In the genomic region with DNA sequence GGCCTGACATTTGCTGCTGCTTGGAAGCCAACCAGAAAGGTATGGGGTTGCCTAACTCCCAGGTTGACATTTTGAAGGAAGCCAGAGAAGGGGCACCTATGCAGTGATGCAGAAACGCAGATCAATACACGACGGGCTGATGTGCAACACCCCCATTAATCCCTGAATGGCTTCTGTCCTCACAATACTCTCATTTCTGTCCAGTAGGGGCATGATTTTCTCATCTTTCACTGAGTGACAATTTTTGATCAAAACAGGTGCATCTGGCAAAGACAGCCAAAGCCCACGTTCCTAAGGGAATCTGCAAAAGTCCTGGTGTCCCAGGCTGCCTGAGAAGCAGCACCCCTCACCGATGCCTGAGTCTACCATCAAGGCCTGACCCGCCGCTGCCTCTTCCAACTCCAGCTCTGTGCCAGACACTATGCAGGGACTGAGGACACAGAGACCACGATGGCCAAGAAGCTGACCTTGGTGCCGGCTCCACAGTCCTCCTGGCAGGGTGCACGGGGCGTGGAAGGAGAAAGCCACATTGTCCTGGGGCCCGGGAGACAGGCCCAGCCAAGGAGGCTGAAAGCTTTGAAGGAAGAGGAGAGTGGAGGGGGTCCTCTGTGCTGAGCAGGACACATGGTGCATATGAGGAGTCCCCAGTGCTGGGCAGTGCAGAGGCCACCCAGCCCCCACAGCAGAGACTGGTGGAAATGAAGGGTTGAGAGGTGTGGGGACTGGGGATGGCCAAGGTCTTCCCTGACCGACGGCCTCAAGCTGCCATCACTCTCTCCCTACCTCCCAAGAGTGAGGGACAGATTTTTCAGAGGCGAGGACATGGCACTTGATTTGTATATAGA, we compare ENCODE assay signal across 20 cellular contexts.
A peak's percentile ranks its signal among the peaks of the same experiment; 100 is the strongest.
DNase-seq lines count a peak whose midpoint lies in the region; ATAC-seq and TF ChIP-seq lines count a peak whose summit lies in the region.
"Had no signal": no experiment of that assay in that cellular context is flagged by ENCODE, and none has a peak within 500 bp of the region (broad histone marks: within the 10 kb centered on the region; RNA-seq: fewer than 3 reads in every experiment).

No MANE protein-coding gene starts in this region.

- TF ChIP-seq EP300 in SK-N-SH (IDR thresholded peaks at IDR 0.05; ENCODE audit: borderline replicate concordance in 1 of 2, low read depth in 1 of 2, low read length in 1 of 2): no peak

- H3K27me3 ChIP-seq in SK-N-SH (ENCODE audit: insufficient read depth): no peaks in the 10 kb centered on the region

- H3K4me3 Mint-ChIP-seq in stimulated activated naive CD8-positive, alpha-beta T cell treated with anti-CD3 and anti-CD28 coated beads, Interleukin-15, amount 100 ng/mL, for 72 hours: no peak overlapping the region
- H3K4me3 Mint-ChIP-seq in activated CD4-positive, alpha-beta memory T cell treated with anti-CD3 and anti-CD28 coated beads for 36 hours: no peak overlapping the region
- H3K4me3 Mint-ChIP-seq: activated T-helper 17 cell treated with anti-CD3 and anti-CD28 coated beads, Interleukin-2, amount 50 U/mL, for 72 hours had no signal

- no peaks in the 10 kb centered on the region for H3K36me3 Mint-ChIP-seq in activated CD4-positive, alpha-beta memory T cell treated with anti-CD3 and anti-CD28 coated beads for 36 hours

- POLR2A ChIA-PET in SK-N-SH (lab: Yijun Ruan, JAX): no interaction called here
- POLR2A ChIA-PET in activated CD4-positive, alpha-beta memory T cell treated with anti-CD3 and anti-CD28 coated beads for 36 hours (lab: Charles Lee): no interaction called here

- no peak overlapping the region for H3K27ac ChIP-seq in SK-N-SH (ENCODE audit: low read depth in 2 of 2, low read length in 1 of 2)
- H3K27ac ChIP-seq: A549, GM23248, skin epidermis had no signal

- ATAC-seq in stimulated activated naive CD8-positive, alpha-beta T cell treated with anti-CD3 and anti-CD28 coated beads, Interleukin-15, amount 100 ng/mL, for 72 hours: peak; percentile 26
- ATAC-seq in stimulated activated naive CD8-positive, alpha-beta T cell treated with anti-CD3 and anti-CD28 coated beads, Interleukin-15, Interleukin-2, amounts not matched to agents 100 U/mL and 50 U/mL, for 24 hours: no peak
- peak; percentile 2 for ATAC-seq in left lobe of liver
- ATAC-seq: activated T-helper 17 cell treated with anti-CD3 and anti-CD28 coated beads, Interleukin-2, amount 50 U/mL, for 72 hours; heart left ventricle had no signal

- H3F3A ChIP-seq in SK-N-SH (replicated peaks; ENCODE audit: insufficient read depth): no peaks in the 10 kb centered on the region

- H3K9me2 ChIP-seq in SK-N-SH: no peaks in the 10 kb centered on the region

- peaks cover 10% of the 10 kb centered on the region for H3K4me1 Mint-ChIP-seq in stimulated activated naive CD8-positive, alpha-beta T cell treated with anti-CD3 and anti-CD28 coated beads, Interleukin-15, amount 100 ng/mL, for 72 hours
- peaks cover 6% of the 10 kb centered on the region for H3K4me1 Mint-ChIP-seq in activated CD4-positive, alpha-beta memory T cell treated with anti-CD3 and anti-CD28 coated beads for 36 hours (ENCODE audit: low read depth)

- H3K27ac Mint-ChIP-seq in stimulated activated naive CD8-positive, alpha-beta T cell treated with anti-CD3 and anti-CD28 coated beads, Interleukin-15, amount 100 ng/mL, for 72 hours: no peak overlapping the region
- H3K27ac Mint-ChIP-seq in activated CD4-positive, alpha-beta memory T cell treated with anti-CD3 and anti-CD28 coated beads for 36 hours: no peak overlapping the region
- H3K27ac Mint-ChIP-seq: activated T-helper 17 cell treated with anti-CD3 and anti-CD28 coated beads, Interleukin-2, amount 50 U/mL, for 72 hours had no signal

- intact Hi-C loops in activated CD4-positive, alpha-beta memory T cell treated with anti-CD3 and anti-CD28 coated beads for 36 hours (cut with micrococcal nuclease): no loop called here

- H3K4me2 ChIP-seq in SK-N-SH: no peak overlapping the region
- H3K4me2 ChIP-seq: A549 had no signal

- CTCF ChIA-PET in SK-N-SH (lab: Yijun Ruan, JAX): interaction anchor here (1.0 to 3.2 kb wide), 6 partner anchors 7 to 168 kb away, joined by 4 to 17 read pairs (median 10); no protein-coding TSS in a partner anchor
- CTCF ChIA-PET in activated CD4-positive, alpha-beta memory T cell treated with anti-CD3 and anti-CD28 coated beads for 36 hours (lab: Charles Lee): interaction anchor here (1.0 kb wide), 1 partner anchor 203 kb away, joined by 3 read pairs; no protein-coding TSS in a partner anchor

- H3K4me1 ChIP-seq in SK-N-SH (ENCODE audit: control insufficient read depth in 1 of 2, insufficient read depth in 2 of 2, low read depth in 1 of 2, low read length in 1 of 2): peaks cover 0 to 36% of the 10 kb centered on the region in 2 experiments; a peak in 1 of 4 replicates

- no peak overlapping the region for H3K4me3 ChIP-seq in SK-N-SH (ENCODE audit: low read depth in 2 of 2, low read length in 1 of 2)
- H3K4me3 ChIP-seq: A549, GM23248, heart left ventricle, skin epidermis had no signal

- no peaks in the 10 kb centered on the region for H3K79me2 ChIP-seq in SK-N-SH (ENCODE audit: insufficient read depth)

- peaks cover 0 to 3% of the 10 kb centered on the region in 2 donors for H3K9me3 Mint-ChIP-seq in stimulated activated naive CD8-positive, alpha-beta T cell treated with anti-CD3 and anti-CD28 coated beads, Interleukin-15, amount 100 ng/mL, for 72 hours
- no peaks in the 10 kb centered on the region for H3K9me3 Mint-ChIP-seq in activated CD4-positive, alpha-beta memory T cell treated with anti-CD3 and anti-CD28 coated beads for 36 hours
- H3K9me3 Mint-ChIP-seq: activated T-helper 17 cell treated with anti-CD3 and anti-CD28 coated beads, Interleukin-2, amount 50 U/mL, for 72 hours had no signal

- H3K36me3 ChIP-seq in SK-N-SH (replicated peaks in 1 of 2; ENCODE audit: control insufficient read depth in 1 of 2, insufficient read depth in 2 of 2, low read length in 1 of 2): no peaks in the 10 kb centered on the region
- H3K36me3 ChIP-seq: heart left ventricle had no signal

- peaks cover 3% of the 10 kb centered on the region for H3K27me3 Mint-ChIP-seq in stimulated activated naive CD8-positive, alpha-beta T cell treated with anti-CD3 and anti-CD28 coated beads, Interleukin-15, amount 100 ng/mL, for 72 hours
- H3K27me3 Mint-ChIP-seq in activated CD4-positive, alpha-beta memory T cell treated with anti-CD3 and anti-CD28 coated beads for 36 hours: peaks cover 5% of the 10 kb centered on the region

- no peaks in the 10 kb centered on the region for H3K9me3 ChIP-seq in SK-N-SH
- H3K9me3 ChIP-seq: A549 had no signal

- H2AFZ ChIP-seq in SK-N-SH (ENCODE audit: low read depth): no peak overlapping the region
- H2AFZ ChIP-seq: GM23248 had no signal

- no peaks in the 10 kb centered on the region for H4K20me1 ChIP-seq in SK-N-SH (ENCODE audit: insufficient read depth)

- H3K9ac ChIP-seq in SK-N-SH: no peak overlapping the region
- H3K9ac ChIP-seq: GM23248 had no signal

- no peak for DNase-seq in stimulated activated naive CD8-positive, alpha-beta T cell treated with anti-CD3 and anti-CD28 coated beads, Interleukin-15, amount 100 ng/mL, for 72 hours
- DNase-seq in stimulated activated naive CD8-positive, alpha-beta T cell treated with anti-CD3 and anti-CD28 coated beads, Interleukin-15, Interleukin-2, amounts not matched to agents 100 U/mL and 50 U/mL, for 24 hours: no peak
- DNase-seq in SK-N-SH (no peak), left lobe of liver (ENCODE audit: low spot score) (no peak), epidermal melanocyte (ENCODE audit: insufficient read length, low spot score) (no peak), NCI-H748 treated with DMSO at 0.1 percent for 48 hours (lab: John Stamatoyannopoulos, UW) (no peak), DMS53 treated with DMSO at 0.1 percent for 48 hours (lab: John Stamatoyannopoulos, UW; ENCODE audit: unreplicated experiment) (no peak)
- DNase-seq in activated CD4-positive, alpha-beta memory T cell treated with anti-CD3 and anti-CD28 coated beads for 36 hours: no peak
- DNase-seq: activated CD8-positive, alpha-beta memory T cell treated with anti-CD3 and anti-CD28 coated beads for 24 hours; central memory CD4-positive, alpha-beta T cell; DMS 273 treated with DMSO at 0.1 percent for 48 hours; GM23248; heart left ventricle; NCI-H187 treated with DMSO at 0.1 percent for 48 hours; NCI-H446 treated with DMSO at 0.1 percent for 48 hours; Right ventricle myocardium superior; stimulated activated CD4-positive, alpha-beta T cell treated with anti-CD3 and anti-CD28 coated beads, Interleukin-4, amount 100 ng/mL, for 4 hours had no signal

- WGBS in SK-N-SH (ENCODE audit: low lambda C conversion rate): 52% methylated on average over 11 of the region's 15 CpGs

- TF ChIP-seq CTCF in SK-N-SH (IDR thresholded peaks at IDR 0.05): peak; percentile 26; the same call in 1 of the 2 replicates

- no peak for TF ChIP-seq RAD21 in SK-N-SH (IDR thresholded peaks at IDR 0.05; ENCODE audit: low read length)

TF ChIP-seq in SK-N-SH, 30 proteins besides CTCF, POLR2A, EP300 and RAD21:
- TF ChIP-seq CHD2 (IDR thresholded peaks at IDR 0.05; ENCODE audit: low read length, partially characterized antibody) (no peak), NFIC (IDR thresholded peaks at IDR 0.05; ENCODE audit: borderline replicate concordance) (no peak), MXI1 (IDR thresholded peaks at IDR 0.05; ENCODE audit: low read depth, low read length) (no peak)
